In genomic region chr11:114207096-114207495, GRCh38 we compare ENCODE assay signal across 17 cellular contexts.
"Had no signal": no experiment of that assay in that cellular context is flagged by ENCODE, and none has a peak within 500 bp of the region (broad histone marks: within the 10 kb centered on the region; RNA-seq: fewer than 3 reads in every experiment).

No MANE protein-coding gene starts in this region.

- H3K9me3 ChIP-seq: esophagus squamous epithelium, lower lobe of right lung, stomach, testis, upper lobe of left lung had no signal

- H3K4me3 ChIP-seq: esophagus squamous epithelium, lower lobe of right lung, skin epidermis, stomach, testis, upper lobe of left lung had no signal

- H3K27me3 ChIP-seq: esophagus squamous epithelium, stomach, testis, upper lobe of left lung had no signal

- H3K27ac ChIP-seq: esophagus squamous epithelium, skin epidermis, testis, upper lobe of left lung had no signal

- DNase-seq: activated CD4-positive, alpha-beta memory T cell treated with anti-CD3 and anti-CD28 coated beads for 36 hours; activated CD4-positive, alpha-beta T cell treated with anti-CD3 and anti-CD28 coated beads for 36 hours; activated naive CD4-positive, alpha-beta T cell treated with anti-CD3 and anti-CD28 coated beads for 36 hours; activated T-cell treated with anti-CD3 and anti-CD28 coated beads, Interleukin-2, amount 50 U/mL, for 24 hours; aorta; cerebellar nuclear complex; effector CD8-positive, alpha-beta T cell; esophagus squamous epithelium; islet precursor cell; left colon; lower lobe of right lung; right cardiac atrium; stimulated activated CD4-positive, alpha-beta T cell treated with anti-CD3 and anti-CD28 coated beads, Interleukin-4, amount 100 ng/mL, for 1 hour; stomach; testis; upper lobe of left lung had no signal
